Comparison of ENCODE assay signal across 7 cellular contexts in the genomic region with DNA sequence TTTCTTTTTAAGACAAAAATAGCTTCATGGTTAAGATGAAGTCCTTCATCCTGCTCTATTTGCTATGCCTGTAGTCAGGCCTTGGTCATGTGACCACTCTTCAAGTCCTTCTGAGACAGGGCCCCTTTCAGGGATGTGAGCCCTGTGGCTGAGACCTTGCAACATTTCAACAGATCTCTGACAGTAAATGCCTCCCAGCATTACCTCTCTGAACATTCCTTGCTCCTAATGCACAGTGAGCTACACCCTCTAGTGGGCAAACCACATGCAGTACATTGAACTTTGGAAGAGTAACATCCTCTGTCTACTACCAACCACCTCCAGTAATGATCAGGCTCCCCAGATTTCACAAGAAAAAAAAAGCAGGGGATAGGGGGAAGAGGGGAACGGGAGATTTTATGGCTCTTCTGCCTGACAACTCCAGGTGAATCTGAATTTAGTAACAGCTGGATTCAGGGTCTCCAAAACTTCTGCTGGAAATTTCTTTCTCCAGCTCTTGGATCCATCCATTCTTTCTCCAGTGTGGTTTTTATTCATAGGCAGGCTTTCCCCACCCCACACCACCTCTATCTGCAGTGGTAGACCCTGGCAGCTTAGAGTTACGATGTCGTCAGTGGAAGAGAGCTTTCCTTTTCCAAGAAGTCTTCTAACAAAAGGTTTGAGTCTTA. TPM values are rescaled to one million over a fixed set of nuclear protein-coding genes. Genes with fewer than 3 reads are reported as not detected.
DNase-seq lines count a peak whose midpoint lies in the region; ATAC-seq and TF ChIP-seq lines count a peak whose summit lies in the region.

No MANE protein-coding gene starts in this region.

- no peak overlapping the region for H3K4me3 ChIP-seq in astrocyte of the cerebellum (ENCODE audit: low read depth, low read length)
- H3K4me3 ChIP-seq in testis, result no peak overlapping the region

- no peak for TF ChIP-seq POLR2A in testis (IDR thresholded peaks at IDR 0.05)

- 76 to 77% methylated on average over 3 of the region's 3 CpGs for WGBS in testis, 2 donors

- H3K27ac ChIP-seq in testis, result no peak overlapping the region

- H3K4me1 ChIP-seq in testis, result no peaks in the 10 kb centered on the region

- DNase-seq in ELF-1 (ENCODE audit: low read depth, low spot score), result peak; percentile 79
- DNase-seq in NCI-H82 (lab: John Stamatoyannopoulos, UW), result peak; percentile 82
- DNase-seq in astrocyte of the cerebellum (ENCODE audit: low read depth), result peak; percentile 29
- DNase-seq in iPS-NIHi11 (ENCODE audit: low spot score), result peak; percentile 63
- DNase-seq in testis, result peak; percentile 60

- no peaks in the 10 kb centered on the region for H3K36me3 ChIP-seq in testis (ENCODE audit: low read depth, missing control alignments)

- in situ Hi-C loops in astrocyte of the cerebellum (cut with HindIII; ENCODE audit: low sequenced_read_pairs), result no loop called here

- no peaks in the 10 kb centered on the region for H3K27me3 ChIP-seq in testis

- H3K9me3 ChIP-seq in testis, result no peaks in the 10 kb centered on the region

- intact Hi-C loops in testis (cut with DNase I; ENCODE audit: low total_unique reads), result no loop called here

- TF ChIP-seq CTCF in astrocyte of the cerebellum (IDR thresholded peaks at IDR 0.05; ENCODE audit: low read depth, low read length, missing control alignments) (peak; percentile 89), testis (IDR thresholded peaks at IDR 0.05) (peak; percentile 56 to 66 (median 60))

- ATAC-seq in GM19452 (IDR thresholded peaks at IDR 0.05; ENCODE audit: unreplicated experiment) (peak; percentile 77), HG03439 (IDR thresholded peaks at IDR 0.05; ENCODE audit: unreplicated experiment) (peak; percentile 82)

RNA-seq across cellular contexts. Expression of a gene that starts 8.9 kb away (rescaled TPM):
- total RNA-seq in testis, result 10 to 100 TPM; 57.8 to 62.4 TPM
- 41.0 TPM for polyA plus RNA-seq in testis (ENCODE audit: insufficient read depth, low read depth, low replicate concordance)

RNA-seq across cellular contexts. Expression of a gene that starts 39.5 kb away (rescaled TPM):
- total RNA-seq in testis, result not detected
- polyA plus RNA-seq in testis (ENCODE audit: insufficient read depth, low read depth, low replicate concordance), result not detected

Comparison
In these comparisons a context has a peak if more than half of its experiments do, and no peak if none do; other contexts are left out.
1. DNase-seq: peak in every context shown above with its lines; median percentile 82 in NCI-H82; 79 in ELF-1; 63 in iPS-NIHi11; 60 in testis; 29 in astrocyte of the cerebellum.